In genomic region chr22:38607680-38608079, GRCh38 we compare ENCODE assay signal across 29 cellular contexts. TPM values are rescaled to one million over a fixed set of nuclear protein-coding genes. Genes with fewer than 3 reads are reported as not detected.
"Had no signal": no experiment of that assay in that cellular context is flagged by ENCODE, and none has a peak within 500 bp of the region (broad histone marks: within the 10 kb centered on the region; RNA-seq: fewer than 3 reads in every experiment).

No MANE protein-coding gene starts in this region.

- FAIRE-seq: colon, keratinocyte had no signal

- H3K27me3 Mint-ChIP-seq: stimulated activated memory B cell treated with anti-CD40 and anti-IgM and Interleukin-4, amounts not matched to agents 10 μg/mL and 1 μg/mL and 100 μg/mL, for 72 hours; type B pancreatic cell had no signal

- ATAC-seq: esophagus mucosa; gastrocnemius medialis; heart right ventricle; left lung; mucosa of descending colon; stimulated activated memory B cell treated with anti-CD40 and anti-IgM and Interleukin-4, amounts not matched to agents 10 μg/mL and 1 μg/mL and 100 μg/mL, for 72 hours; stimulated activated naive CD8-positive, alpha-beta T cell treated with anti-CD3 and anti-CD28 coated beads, Interleukin-15, Interleukin-2, amounts not matched to agents 100 U/mL and 50 U/mL, for 24 hours had no signal

- H3K9me3 Mint-ChIP-seq: endodermal cell; immature natural killer cell; mesothelial cell of epicardium; nephron; stimulated activated memory B cell treated with anti-CD40 and anti-IgM and Interleukin-4, amounts not matched to agents 10 μg/mL and 1 μg/mL and 100 μg/mL, for 72 hours; type B pancreatic cell had no signal

- H3K4me3 Mint-ChIP-seq: endodermal cell; immature natural killer cell; mesothelial cell of epicardium; naive B cell; nephron; stimulated activated memory B cell treated with anti-CD40 and anti-IgM and Interleukin-4, amounts not matched to agents 10 μg/mL and 1 μg/mL and 100 μg/mL, for 72 hours; type B pancreatic cell had no signal

- H3K4me3 ChIP-seq: dorsolateral prefrontal cortex, gastrocnemius medialis, heart right ventricle, left lung, mucosa of descending colon, prostate gland, right atrium auricular region, skin epidermis, spleen, testis, tibial artery had no signal

- H3K4me1 ChIP-seq: left lung, right atrium auricular region, spleen, testis had no signal

- H3K4me1 Mint-ChIP-seq: endodermal cell; immature natural killer cell; mesothelial cell of epicardium; naive B cell; stimulated activated memory B cell treated with anti-CD40 and anti-IgM and Interleukin-4, amounts not matched to agents 10 μg/mL and 1 μg/mL and 100 μg/mL, for 72 hours had no signal

- DNase-seq: dorsolateral prefrontal cortex; effector CD8-positive, alpha-beta T cell; endodermal cell; foreskin fibroblast; gastrocnemius medialis; glutamatergic neuron; heart right ventricle; immature natural killer cell; left lung; mesenchymal stem cell; mucosa of descending colon; naive B cell; nucleus accumbens; spleen; stimulated activated CD4-positive, alpha-beta T cell treated with anti-CD3 and anti-CD28 coated beads, Interleukin-4, amount 100 ng/mL, for 4 hours; stimulated activated naive CD8-positive, alpha-beta T cell treated with anti-CD3 and anti-CD28 coated beads, Interleukin-15, Interleukin-2, amounts not matched to agents 100 U/mL and 50 U/mL, for 24 hours; testis; tibial artery had no signal

- H3K9me3 ChIP-seq: gastrocnemius medialis, heart right ventricle, left lung, mucosa of descending colon, prostate gland, right atrium auricular region, spleen, testis, tibial artery had no signal

- H3K36me3 ChIP-seq: gastrocnemius medialis, heart right ventricle, left lung, prostate gland, right atrium auricular region, spleen, tibial artery had no signal

- H3K27me3 ChIP-seq: dorsolateral prefrontal cortex, gastrocnemius medialis, heart right ventricle, left lung, right atrium auricular region, spleen, testis, tibial artery had no signal

- H3K27ac Mint-ChIP-seq: endodermal cell; immature natural killer cell; mesothelial cell of epicardium; nephron; stimulated activated memory B cell treated with anti-CD40 and anti-IgM and Interleukin-4, amounts not matched to agents 10 μg/mL and 1 μg/mL and 100 μg/mL, for 72 hours; type B pancreatic cell had no signal

- H3K36me3 Mint-ChIP-seq: immature natural killer cell; naive B cell; stimulated activated memory B cell treated with anti-CD40 and anti-IgM and Interleukin-4, amounts not matched to agents 10 μg/mL and 1 μg/mL and 100 μg/mL, for 72 hours had no signal

- H3K27ac ChIP-seq: dorsolateral prefrontal cortex, epithelial cell of prostate, left lung, prostate gland, right atrium auricular region, skin epidermis, spleen, testis, tibial artery had no signal

RNA-seq across cellular contexts. Expression of gene FAM227A, which starts 48.5 kb away (rescaled TPM):
- polyA plus RNA-seq: immature natural killer cell had no signal
